ENCODE assay signal across 8 cellular contexts in the genomic region with DNA sequence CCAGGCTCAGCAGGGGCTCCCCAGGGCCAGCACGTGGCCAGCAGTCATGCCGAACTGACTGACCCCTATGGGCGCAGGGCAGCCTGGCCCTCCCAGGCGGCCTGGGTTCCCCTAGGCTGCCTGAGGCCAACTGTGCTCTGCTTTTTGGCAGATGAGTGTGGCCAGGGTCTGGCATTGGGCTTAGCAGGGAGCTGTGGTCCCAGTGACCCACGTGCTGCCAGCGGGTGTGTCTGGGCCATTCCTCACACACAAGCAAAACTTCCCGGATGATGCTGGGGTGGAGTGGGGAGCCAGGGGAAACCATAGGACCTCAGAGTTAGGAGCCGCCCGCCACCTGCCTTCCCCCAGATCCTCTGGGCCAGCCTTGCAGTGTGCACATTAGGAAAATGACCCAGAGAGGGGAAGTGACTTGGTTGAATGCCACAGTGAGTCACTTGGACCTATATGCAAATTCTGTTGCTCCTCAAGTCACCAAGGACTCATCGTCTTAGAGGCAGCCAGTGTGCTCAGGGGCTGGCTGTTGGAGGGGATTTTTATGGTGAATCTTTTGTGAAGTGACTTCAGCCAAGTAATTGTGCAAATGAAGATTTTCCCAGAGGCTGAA.
DNase-seq lines count a peak whose midpoint lies in the region; ATAC-seq lines count a peak whose summit lies in the region.

No MANE protein-coding gene starts in this region.

- peak; percentile 76 for ATAC-seq in GM19452 (IDR thresholded peaks at IDR 0.05; ENCODE audit: unreplicated experiment)
- ATAC-seq in HG03460 (IDR thresholded peaks at IDR 0.05; ENCODE audit: unreplicated experiment) = peak; percentile 63

- peak; percentile 56 to 58 for DNase-seq in activated CD4-positive, alpha-beta T cell treated with anti-CD3 and anti-CD28 coated beads for 4 hours
- DNase-seq in hepatic stellate cell (ENCODE audit: low spot score) (peak; percentile 69), NCI-H2029 (lab: John Stamatoyannopoulos, UW) (no peak), foreskin melanocyte (no peak), HuH-7.5 (ENCODE audit: low spot score) (no peak)

- peak overlapping the region; percentile 11; the same call in 1 of the 2 replicates for H3K4me3 ChIP-seq in GM08714 (ENCODE audit: low read length)

Comparison
In these comparisons a context has a peak if more than half of its experiments do, and no peak if none do; other contexts are left out.
1. DNase-seq: peak in activated CD4-positive, alpha-beta T cell treated with anti-CD3 and anti-CD28 coated beads for 4 hours (2 of 2) and hepatic stellate cell (single experiment); none in NCI-H2029 (single experiment), foreskin melanocyte (single experiment) and HuH-7.5 (single experiment).